ENCODE assay signal across 17 cellular contexts in genomic region chr18:53971331-53971730, GRCh38.
"Had no signal": no experiment of that assay in that cellular context is flagged by ENCODE, and none has a peak within 500 bp of the region (broad histone marks: within the 10 kb centered on the region; RNA-seq: fewer than 3 reads in every experiment).

No MANE protein-coding gene starts in this region.

- ATAC-seq: natural killer cell had no signal

- H3K4me1 Mint-ChIP-seq: activated CD4-positive, alpha-beta T cell treated with anti-CD3 and anti-CD28 coated beads, Interleukin-2, amount 10 ng/mL, durations not matched to agents 7 days and 5 days; endodermal cell; natural killer cell had no signal

- DNase-seq: activated CD4-positive, alpha-beta T cell treated with anti-CD3 and anti-CD28 coated beads, Interleukin-2, amount 10 ng/mL, durations not matched to agents 7 days and 5 days; activated gamma-delta T cell treated with Interleukin-2 at 50 U/mL for 16 hours; amniotic stem cell; dorsolateral prefrontal cortex; endodermal cell; hypothalamus; kidney; mesendoderm; natural killer cell; stimulated activated CD4-positive, alpha-beta T cell treated with anti-CD3 and anti-CD28 coated beads, Interleukin-4, amount 100 ng/mL, for 24 hours; stimulated activated naive CD4-positive, alpha-beta T cell; substantia nigra had no signal

- H3K27ac Mint-ChIP-seq: activated CD4-positive, alpha-beta T cell treated with anti-CD3 and anti-CD28 coated beads, Interleukin-2, amount 10 ng/mL, durations not matched to agents 7 days and 5 days; activated naive CD8-positive, alpha-beta T cell; endodermal cell; natural killer cell; T-helper 2 cell treated with Interferon-gamma antibody and Interleukin-4, amounts not matched to agents 5 μg/mL and 100 μg/mL, for 36 hours had no signal

- H3K27me3 ChIP-seq: dorsolateral prefrontal cortex, neutrophil, tibial nerve, vagina had no signal

- H3K4me3 ChIP-seq: dorsolateral prefrontal cortex, tibial nerve, vagina had no signal

- H3K36me3 Mint-ChIP-seq: activated naive CD8-positive, alpha-beta T cell had no signal

- H3K4me1 ChIP-seq: tibial nerve, vagina had no signal

- H3K4me3 Mint-ChIP-seq: activated CD4-positive, alpha-beta T cell treated with anti-CD3 and anti-CD28 coated beads, Interleukin-2, amount 10 ng/mL, durations not matched to agents 7 days and 5 days; activated naive CD8-positive, alpha-beta T cell; endodermal cell; natural killer cell; T-helper 2 cell treated with Interferon-gamma antibody and Interleukin-4, amounts not matched to agents 5 μg/mL and 100 μg/mL, for 36 hours had no signal

- H3K27me3 Mint-ChIP-seq: activated CD4-positive, alpha-beta T cell treated with anti-CD3 and anti-CD28 coated beads, Interleukin-2, amount 10 ng/mL, durations not matched to agents 7 days and 5 days; activated naive CD8-positive, alpha-beta T cell had no signal

- H3K27ac ChIP-seq: dorsolateral prefrontal cortex, neutrophil, tibial nerve, vagina had no signal

- H3K36me3 ChIP-seq: neutrophil, tibial nerve, vagina had no signal
